ENCODE assay signal across 27 cellular contexts in genomic region chr15:89058376-89058775, GRCh38. TPM values are rescaled to one million over a fixed set of nuclear protein-coding genes. Genes with fewer than 3 reads are reported as not detected.
A peak's percentile ranks its signal among the peaks of the same experiment; 100 is the strongest.
DNase-seq lines count a peak whose midpoint lies in the region; ATAC-seq, FAIRE-seq and TF ChIP-seq lines count a peak whose summit lies in the region.
"Had no signal": no experiment of that assay in that cellular context is flagged by ENCODE, and none has a peak within 500 bp of the region (broad histone marks: within the 10 kb centered on the region; RNA-seq: fewer than 3 reads in every experiment).

No MANE protein-coding gene starts in this region.

- no peak for ATAC-seq in K562
- no peak for ATAC-seq in left ventricle myocardium superior
- ATAC-seq in HG03521 (IDR thresholded peaks at IDR 0.05; ENCODE audit: unreplicated experiment) = no peak

- no peak overlapping the region for H3K27ac Mint-ChIP-seq in activated CD4-positive, alpha-beta memory T cell treated with anti-CD3 and anti-CD28 coated beads, Interleukin-2, amount 10 ng/mL, durations not matched to agents 7 days and 5 days
- H3K27ac Mint-ChIP-seq: B cell had no signal

- CTCF ChIA-PET in K562 (lab: Yijun Ruan, JAX; ENCODE audit: low intra/inter-chr PET ratio) = interaction anchor here (0.8 to 3.1 kb wide), 4 partner anchors 70 to 242 kb away, joined by 3 to 58 read pairs (median 28); no protein-coding TSS in a partner anchor
- CTCF ChIA-PET in activated CD4-positive, alpha-beta memory T cell treated with anti-CD3 and anti-CD28 coated beads, Interleukin-2, amount 10 ng/mL, durations not matched to agents 7 days and 5 days (lab: Charles Lee) = interaction anchor here (0.7 to 6.8 kb wide), 34 partner anchors 8 to 242 kb away, joined by 3 to 113 read pairs (median 6); partner anchors contain the start of genes ABHD2 and FANCI

- no peak overlapping the region for H3K18ac ChIP-seq in neuronal stem cell (ENCODE audit: low read length)

- H3K4me2 ChIP-seq in Loucy (ENCODE audit: low read depth, low read length, poor library complexity, severe bottlenecking) (no peak overlapping the region), K562 (ENCODE audit: insufficient read depth, low read length) (no peak overlapping the region), neuronal stem cell (ENCODE audit: insufficient read depth, low read length, poor library complexity, severe bottlenecking) (no peak overlapping the region)
- H3K4me2 ChIP-seq: PC-9 had no signal

- POLR2A ChIA-PET in K562 (lab: Yijun Ruan, JAX) = interaction anchor here (0.6 to 1.0 kb wide), 5 partner anchors 14 to 484 kb away, joined by 3 read pairs; no protein-coding TSS in a partner anchor
- POLR2A ChIA-PET in activated CD4-positive, alpha-beta memory T cell treated with anti-CD3 and anti-CD28 coated beads, Interleukin-2, amount 10 ng/mL, durations not matched to agents 7 days and 5 days (lab: Charles Lee) = interaction anchor here (1.2 to 2.1 kb wide), 3 partner anchors 32 to 120 kb away, joined by 3 to 10 read pairs (median 4); no protein-coding TSS in a partner anchor

- DNase-seq in K562 (ENCODE audit: extremely low read depth in 1 of 4, low spot score in 3 of 4) = no peak
- DNase-seq in neuronal stem cell (ENCODE audit: low spot score) = no peak
- no peak for DNase-seq in left ventricle myocardium superior
- DNase-seq in HPDE6-E6E7 (ENCODE audit: extremely low spot score) = no peak
- DNase-seq in activated CD4-positive, alpha-beta memory T cell treated with anti-CD3 and anti-CD28 coated beads, Interleukin-2, amount 10 ng/mL, durations not matched to agents 7 days and 5 days = no peak
- DNase-seq: CD8-positive, alpha-beta memory T cell; DMS153; DND-41; HCEC 1CT; Kasumi-1; MV-4-11; NCI-H1105; NCI-H1436 treated with DMSO at 0.1 percent for 48 hours; NCI-H187 treated with DMSO at 0.1 percent for 48 hours; NCI-H2171 treated with DMSO at 0.1 percent for 48 hours; NCI-H524 treated with DMSO at 0.1 percent for 48 hours; NCI-H774; NK-92 treated with Interleukin-12 subunit alpha and Interleukin-12 subunit beta, amount 100 ng/mL, for 24 hours; PC-9; Right ventricle myocardium superior had no signal

- no peak overlapping the region for H3K9ac ChIP-seq in Loucy (ENCODE audit: low read depth, low read length, poor library complexity, severe bottlenecking)
- no peak overlapping the region for H3K9ac ChIP-seq in K562 (ENCODE audit: insufficient read depth in 1 of 2, low read depth in 2 of 2, low read length in 2 of 2)
- no peak overlapping the region for H3K9ac ChIP-seq in neuronal stem cell (ENCODE audit: low read depth, low read length, poor library complexity)

- no peaks in the 10 kb centered on the region for H3K79me1 ChIP-seq in neuronal stem cell (ENCODE audit: low read depth, low read length)

- H3K4me1 Mint-ChIP-seq in activated CD4-positive, alpha-beta memory T cell treated with anti-CD3 and anti-CD28 coated beads, Interleukin-2, amount 10 ng/mL, durations not matched to agents 7 days and 5 days = peaks cover 7% of the 10 kb centered on the region
- H3K4me1 Mint-ChIP-seq: B cell had no signal

- TF ChIP-seq RAD21 in K562 (CRISPR knock-in tag; conservative IDR thresholded peaks at IDR 0.05 in 1 of 2, IDR thresholded peaks at IDR 0.05 in 1 of 2) = no peak

- H2BK15ac ChIP-seq in neuronal stem cell (ENCODE audit: low read length) = no peak overlapping the region

- H2BK12ac ChIP-seq in neuronal stem cell (ENCODE audit: low read length) = no peak overlapping the region

- H3K4me3 Mint-ChIP-seq in activated CD4-positive, alpha-beta memory T cell treated with anti-CD3 and anti-CD28 coated beads, Interleukin-2, amount 10 ng/mL, durations not matched to agents 7 days and 5 days = no peak overlapping the region
- H3K4me3 Mint-ChIP-seq: B cell; CD14-positive monocyte; CD8-positive, alpha-beta memory T cell had no signal

- H3K4me3 ChIP-seq in Loucy (ENCODE audit: low read length, poor library complexity, severe bottlenecking) (no peak overlapping the region), K562 (no peak overlapping the region), neuronal stem cell (ENCODE audit: low read length in 2 of 2) (no peak overlapping the region)
- H3K4me3 ChIP-seq: PC-9, SJSA1 had no signal

- H4K20me1 ChIP-seq in Loucy (ENCODE audit: insufficient read depth, low read length, poor library complexity, severe bottlenecking) (no peaks in the 10 kb centered on the region), K562 (replicated peaks; ENCODE audit: control insufficient read depth, insufficient read depth, low read length) (no peaks in the 10 kb centered on the region)

- H3K27ac ChIP-seq in K562 (ENCODE audit: extremely low read depth, low read depth, low read length) = no peak overlapping the region
- no peak overlapping the region for H3K27ac ChIP-seq in neuronal stem cell (replicated peaks; ENCODE audit: low read length)
- H3K27ac ChIP-seq: PC-9, SJSA1 had no signal

- H3K4ac ChIP-seq in neuronal stem cell (ENCODE audit: low read length) = no peak overlapping the region

- H3K9me1 ChIP-seq in K562 (ENCODE audit: control insufficient read depth, insufficient read depth, low read length) = no peaks in the 10 kb centered on the region

- peaks cover 3% of the 10 kb centered on the region for H3K27me3 Mint-ChIP-seq in activated CD4-positive, alpha-beta memory T cell treated with anti-CD3 and anti-CD28 coated beads, Interleukin-2, amount 10 ng/mL, durations not matched to agents 7 days and 5 days

- H3K79me2 ChIP-seq in Loucy (ENCODE audit: insufficient read depth, low read length) (no peaks in the 10 kb centered on the region), K562 (ENCODE audit: control insufficient read depth, insufficient read depth, low read length) (no peaks in the 10 kb centered on the region)

- WGBS in K562 (ENCODE audit: insufficient coverage, low coverage, missing lambda C conversion rate) = 56% methylated on average over 4 of the region's 4 CpGs
- no CpG with 5 or more reads among the region's 4 CpGs for WGBS in neuronal stem cell (ENCODE audit: extremely low coverage in 2 of 2, insufficient read length in 2 of 2, insufficient replicate concordance in 1 of 2), 2 donors

- H2AK5ac ChIP-seq in neuronal stem cell (ENCODE audit: low read depth, low read length) = no peak overlapping the region

- H3K9me3 ChIP-seq in Loucy (ENCODE audit: insufficient read depth, low read depth, low read length) (no peaks in the 10 kb centered on the region), K562 (replicated peaks; ENCODE audit: control insufficient read depth, insufficient read depth, low read depth, low read length) (no peaks in the 10 kb centered on the region), neuronal stem cell (replicated peaks in 1 of 2; ENCODE audit: control insufficient read depth in 2 of 2, insufficient read depth in 1 of 2, low read depth in 1 of 2, low read length in 2 of 2) (no peaks in the 10 kb centered on the region)
- H3K9me3 ChIP-seq: SJSA1 had no signal

- no peak overlapping the region for H4K8ac ChIP-seq in neuronal stem cell (ENCODE audit: low read depth, low read length)

- TF ChIP-seq CTCF in Loucy (conservative IDR thresholded peaks at IDR 0.05; ENCODE audit: low read length) = no peak
- no peak for TF ChIP-seq CTCF in K562 (IDR thresholded peaks at IDR 0.05 in 2 of 3, conservative IDR thresholded peaks at IDR 0.05 in 1 of 3; ENCODE audit: insufficient read depth in 2 of 3, low read depth in 1 of 3, low read length in 3 of 3)

- intact Hi-C loops in K562 (cut with micrococcal nuclease) (no loop called here), left ventricle myocardium superior (cut with micrococcal nuclease) (loop anchor here (5.0 kb wide), 1 partner anchor 119 kb away; no protein-coding TSS in a partner anchor)

- no peak for FAIRE-seq in K562 (lab: Jason Lieb, UNC)
- FAIRE-seq: GM19239, H1 had no signal

- H3K9me2 ChIP-seq in Loucy (replicated peaks; ENCODE audit: low read depth, low read length) = no peaks in the 10 kb centered on the region

- no peak for TF ChIP-seq EP300 in K562 (IDR thresholded peaks at IDR 0.05; ENCODE audit: low read length)

- H3K14ac ChIP-seq in neuronal stem cell (ENCODE audit: low read length) = no peak overlapping the region

- H4K91ac ChIP-seq in neuronal stem cell (ENCODE audit: low read depth, low read length, poor library complexity) = no peak overlapping the region

- no peaks in the 10 kb centered on the region for H3K9me3 Mint-ChIP-seq in activated CD4-positive, alpha-beta memory T cell treated with anti-CD3 and anti-CD28 coated beads, Interleukin-2, amount 10 ng/mL, durations not matched to agents 7 days and 5 days
- H3K9me3 Mint-ChIP-seq: CD14-positive monocyte; CD8-positive, alpha-beta memory T cell had no signal

- H3K36me3 Mint-ChIP-seq in activated CD4-positive, alpha-beta memory T cell treated with anti-CD3 and anti-CD28 coated beads, Interleukin-2, amount 10 ng/mL, durations not matched to agents 7 days and 5 days (ENCODE audit: low read depth) = no peaks in the 10 kb centered on the region
- H3K36me3 Mint-ChIP-seq: CD14-positive monocyte; CD8-positive, alpha-beta memory T cell had no signal

- in situ Hi-C loops in K562 (cut with MboI) = loop anchor here (5.0 kb wide), 2 partner anchors 69 to 119 kb away; no protein-coding TSS in a partner anchor

- no peaks in the 10 kb centered on the region for H3F3A ChIP-seq in Loucy (ENCODE audit: low read depth)

- no peak for TF ChIP-seq POLR2A in K562 (conservative IDR thresholded peaks at IDR 0.05)

- peak overlapping the region; percentile 35 for H3K23ac ChIP-seq in neuronal stem cell (ENCODE audit: low read depth, low read length, poor library complexity)

- no peaks in the 10 kb centered on the region for H3K36me3 ChIP-seq in Loucy (ENCODE audit: insufficient read depth, low read length)
- H3K36me3 ChIP-seq in K562 (ENCODE audit: control insufficient read depth, insufficient read depth, low read length) = no peaks in the 10 kb centered on the region
- no peaks in the 10 kb centered on the region for H3K36me3 ChIP-seq in neuronal stem cell (replicated peaks in 1 of 2; ENCODE audit: control insufficient read depth in 2 of 2, insufficient read depth in 2 of 2, low read length in 2 of 2)
- H3K36me3 ChIP-seq: SJSA1 had no signal

- H2AFZ ChIP-seq in Loucy (ENCODE audit: low read length) (0 out of 2 replicates have a peak overlapping the region, but pooled peaks have one; percentile 47), K562 (ENCODE audit: low read depth, low read length) (peak overlapping the region; percentile 85), neuronal stem cell (ENCODE audit: low read length) (no peak overlapping the region)
- H2AFZ ChIP-seq: PC-9 had no signal

- H2BK120ac ChIP-seq in neuronal stem cell (ENCODE audit: low read depth, low read length) = no peak overlapping the region

- no peaks in the 10 kb centered on the region for H3K4me1 ChIP-seq in Loucy (ENCODE audit: insufficient read depth, low read length, poor library complexity, severe bottlenecking)
- H3K4me1 ChIP-seq in K562 (replicated peaks in 1 of 2; ENCODE audit: control insufficient read depth in 2 of 2, insufficient read depth in 2 of 2, low read length in 2 of 2) = peaks cover 8 to 14% of the 10 kb centered on the region in 2 experiments; a peak in 3 of 5 replicates
- H3K4me1 ChIP-seq in neuronal stem cell (ENCODE audit: control insufficient read depth in 2 of 2, insufficient read depth in 1 of 2, low read depth in 1 of 2, low read length in 2 of 2) = peaks cover 0 to 2% of the 10 kb centered on the region in 2 donors

- no TSS peak for BruUV-seq in K562 (replicated peaks; lab: Mats Ljungman, UMichigan)

- H3K27me3 ChIP-seq in Loucy (ENCODE audit: insufficient read depth, low read length, poor library complexity, severe bottlenecking) = no peaks in the 10 kb centered on the region
- no peaks in the 10 kb centered on the region for H3K27me3 ChIP-seq in K562 (ENCODE audit: control insufficient read depth in 2 of 2, insufficient read depth in 2 of 2, low read length in 2 of 2)
- H3K27me3 ChIP-seq in neuronal stem cell (ENCODE audit: control insufficient read depth in 3 of 3, insufficient read depth in 3 of 3, low read depth in 1 of 3, low read length in 3 of 3) = no peaks in the 10 kb centered on the region
- H3K27me3 ChIP-seq: SJSA1 had no signal

- H2BK5ac ChIP-seq in neuronal stem cell (ENCODE audit: low read length) = no peak overlapping the region

RNA-seq across cellular contexts. Expression of gene ABHD2, which starts 29.9 kb away (rescaled TPM):
- 132 and 172 TPM in 2 replicates for total RNA-seq in K562 (2011; cell fraction: chromatin; rRNA removed; ENCODE audit: low replicate concordance)
- total RNA-seq in K562 (2011; cell fraction: nucleolus; rRNA removed) = 83.2 and 102 TPM in 2 replicates
- total RNA-seq in K562 (2011; cell fraction: nucleoplasm; rRNA removed) = 106 and 122 TPM in 2 replicates
- total RNA-seq in K562 (2014; rRNA removed) (33.0 and 57.6 TPM in 2 replicates), K562 (2014; rRNA removed; fragmentation: Illumina TruSeq; extraction: Trizol) (41.4 and 47.5 TPM in 2 replicates), K562 (2015; rRNA removed; fragmentation: Illumina TruSeq; extraction: Trizol) (48.9 and 49.2 TPM in 2 replicates), K562 (2021) (80.9 and 99.8 TPM in 2 replicates), left ventricle myocardium superior (84.4 TPM)
- polyA plus RNA-seq in K562 (2011; rRNA removed) (54.0 and 74.7 TPM in 2 replicates), K562 (2014; fragmentation: Illumina TruSeq; extraction: Trizol) (76.3 and 78.6 TPM in 2 replicates), K562 (2014; fragmentation: Nextera tagmentation; extraction: Ambion mirVana) (10 to 100 TPM; 16.9 to 18.1 TPM), K562 (2014; rRNA removed) (30.4 and 34.5 TPM in 2 replicates)
- 51.7 and 55.3 TPM in 2 replicates for polyA plus RNA-seq in K562 (2011; cell fraction: cytosol; rRNA removed)
- 45.7 and 51.1 TPM in 2 replicates for polyA plus RNA-seq in K562 (2011; cell fraction: nucleus; rRNA removed)
- 31.8 and 34.6 TPM in 2 replicates for polyA plus RNA-seq in K562 (2012)
- 150 and 180 TPM in 2 replicates for polyA minus RNA-seq in K562 (2011; rRNA and poly(A)+ RNA removed)
- polyA minus RNA-seq in K562 (2011; cell fraction: cytosol; rRNA and poly(A)+ RNA removed) = 54.4 and 55.4 TPM in 2 replicates
- polyA minus RNA-seq in K562 (2011; cell fraction: nucleus; rRNA and poly(A)+ RNA removed) = 26.9 and 57.4 TPM in 2 replicates
- 7.2 TPM for polyA plus RNA-seq in neuronal stem cell (2013, experiment 1 of 2)
- 7.2 TPM for polyA plus RNA-seq in neuronal stem cell (2013, experiment 2 of 2)
- 10 to 100 TPM; 62.4 to 63.5 TPM for total RNA-seq in activated CD4-positive, alpha-beta memory T cell treated with anti-CD3 and anti-CD28 coated beads, Interleukin-2, amount 10 ng/mL, durations not matched to agents 7 days and 5 days
